30 cellular contexts compared by ENCODE assay signal in genomic region chr3:174332413-174332812, GRCh38.
"Had no signal": no experiment of that assay in that cellular context is flagged by ENCODE, and none has a peak within 500 bp of the region (broad histone marks: within the 10 kb centered on the region; RNA-seq: fewer than 3 reads in every experiment).

No MANE protein-coding gene starts in this region.

- H3K4me3 Mint-ChIP-seq: activated B cell treated with CpG ODN at 0.5 μM for 24 hours; activated CD8-positive, alpha-beta T cell treated with anti-CD3 and anti-CD28 coated beads for 36 hours; activated naive CD4-positive, alpha-beta T cell treated with anti-CD3 and anti-CD28 coated beads for 36 hours; activated naive CD4-positive, alpha-beta T cell treated with anti-CD3 and anti-CD28 coated beads, Interleukin-2, amount 50 U/mL, for 24 hours; activated naive CD8-positive, alpha-beta T cell treated with anti-CD3 and anti-CD28 coated beads for 36 hours; activated naive CD8-positive, alpha-beta T cell treated with anti-CD3 and anti-CD28 coated beads, Interleukin-2, amount 50 U/mL, for 24 hours; activated T-cell treated with anti-CD3 and anti-CD28 coated beads, Interleukin-2, amount 50 U/mL, for 4 hours; activated T-helper 17 cell treated with anti-CD3 and anti-CD28 coated beads, Interleukin-2, amount 50 U/mL, for 72 hours; T-helper 2 cell treated with Interferon-gamma antibody and Interleukin-4, amounts not matched to agents 5 μg/mL and 100 μg/mL, for 36 hours had no signal

- DNase-seq: activated B cell treated with CpG ODN at 0.5 μM for 24 hours; activated CD4-positive, alpha-beta T cell treated with anti-CD3 and anti-CD28 coated beads for 48 hours; activated CD4-positive, alpha-beta T cell treated with anti-CD3 and anti-CD28 coated beads, Interleukin-2, amount 50 U/mL, for 1 hour; activated CD4-positive, alpha-beta T cell treated with anti-CD3 and anti-CD28 coated beads, Interleukin-2, amount 50 U/mL, for 48 hours; activated CD8-positive, alpha-beta memory T cell treated with anti-CD3 and anti-CD28 coated beads for 24 hours; activated CD8-positive, alpha-beta T cell treated with anti-CD3 and anti-CD28 coated beads for 36 hours; activated effector memory CD4-positive, alpha-beta T cell treated with Interleukin-2 at 50 U/mL for 16 hours; activated naive CD4-positive, alpha-beta T cell treated with anti-CD3 and anti-CD28 coated beads for 36 hours; activated naive CD8-positive, alpha-beta T cell treated with anti-CD3 and anti-CD28 coated beads for 36 hours; activated naive CD8-positive, alpha-beta T cell treated with anti-CD3 and anti-CD28 coated beads, Interleukin-2, amount 50 U/mL, for 24 hours; activated T-cell treated with anti-CD3 and anti-CD28 coated beads, Interleukin-2, amount 50 U/mL, for 4 hours; adrenal gland; amygdala; aorta; body of pancreas; caudate nucleus; cortex of kidney; effector CD8-positive, alpha-beta T cell; esophagus squamous epithelium; foreskin melanocyte; heart right ventricle; T-helper 17 cell; T1000; WERI-Rb-1 had no signal

- H3K36me3 Mint-ChIP-seq: activated naive CD4-positive, alpha-beta T cell treated with anti-CD3 and anti-CD28 coated beads, Interleukin-2, amount 50 U/mL, for 24 hours; activated naive CD8-positive, alpha-beta T cell treated with anti-CD3 and anti-CD28 coated beads for 36 hours had no signal

- H3K4me1 ChIP-seq: adrenal gland, body of pancreas, gastroesophageal sphincter had no signal

- H3K4me3 ChIP-seq: adrenal gland, body of pancreas, esophagus squamous epithelium, gastroesophageal sphincter, heart right ventricle had no signal

- H3K27ac ChIP-seq: adrenal gland, body of pancreas, epithelial cell of prostate, esophagus squamous epithelium, gastroesophageal sphincter, WERI-Rb-1 had no signal

- ATAC-seq: activated CD4-positive, CD25-positive, alpha-beta regulatory T cell treated with anti-CD3 and anti-CD28 coated beads, Interleukin-2, amount 50 U/mL, for 24 hours; activated CD8-positive, alpha-beta T cell treated with anti-CD3 and anti-CD28 coated beads for 36 hours; activated naive CD8-positive, alpha-beta T cell treated with anti-CD3 and anti-CD28 coated beads, Interleukin-2, amount 50 U/mL, for 24 hours; activated T-cell treated with anti-CD3 and anti-CD28 coated beads, Interleukin-2, amount 50 U/mL, for 4 hours; activated T-helper 17 cell treated with anti-CD3 and anti-CD28 coated beads, Interleukin-2, amount 50 U/mL, for 72 hours; body of pancreas; gastroesophageal sphincter; T-helper 17 cell had no signal

- H3K9me3 Mint-ChIP-seq: T-helper 2 cell treated with Interferon-gamma antibody and Interleukin-4, amounts not matched to agents 5 μg/mL and 100 μg/mL, for 36 hours had no signal

- H3K27ac Mint-ChIP-seq: activated B cell treated with CpG ODN at 0.5 μM for 24 hours; activated CD8-positive, alpha-beta T cell treated with anti-CD3 and anti-CD28 coated beads for 36 hours; activated naive CD4-positive, alpha-beta T cell treated with anti-CD3 and anti-CD28 coated beads for 36 hours; activated naive CD4-positive, alpha-beta T cell treated with anti-CD3 and anti-CD28 coated beads, Interleukin-2, amount 50 U/mL, for 24 hours; activated naive CD8-positive, alpha-beta T cell treated with anti-CD3 and anti-CD28 coated beads for 36 hours; activated naive CD8-positive, alpha-beta T cell treated with anti-CD3 and anti-CD28 coated beads, Interleukin-2, amount 50 U/mL, for 24 hours; activated T-helper 17 cell treated with anti-CD3 and anti-CD28 coated beads, Interleukin-2, amount 50 U/mL, for 72 hours; T-helper 17 cell; T-helper 2 cell treated with Interferon-gamma antibody and Interleukin-4, amounts not matched to agents 5 μg/mL and 100 μg/mL, for 36 hours had no signal

- H3K27me3 ChIP-seq: adrenal gland, body of pancreas, esophagus squamous epithelium, gastroesophageal sphincter, heart right ventricle had no signal

- H3K4me1 Mint-ChIP-seq: activated B cell treated with CpG ODN at 0.5 μM for 24 hours; activated naive CD4-positive, alpha-beta T cell treated with anti-CD3 and anti-CD28 coated beads, Interleukin-2, amount 50 U/mL, for 24 hours; activated naive CD8-positive, alpha-beta T cell treated with anti-CD3 and anti-CD28 coated beads for 36 hours; activated naive CD8-positive, alpha-beta T cell treated with anti-CD3 and anti-CD28 coated beads, Interleukin-2, amount 50 U/mL, for 24 hours; activated T-helper 17 cell treated with anti-CD3 and anti-CD28 coated beads, Interleukin-2, amount 50 U/mL, for 72 hours; T-helper 17 cell had no signal

- H3K9me3 ChIP-seq: adrenal gland, body of pancreas, esophagus squamous epithelium, gastroesophageal sphincter, heart right ventricle had no signal

- H3K27me3 Mint-ChIP-seq: activated B cell treated with CpG ODN at 0.5 μM for 24 hours; activated CD8-positive, alpha-beta T cell treated with anti-CD3 and anti-CD28 coated beads for 36 hours; activated naive CD4-positive, alpha-beta T cell treated with anti-CD3 and anti-CD28 coated beads, Interleukin-2, amount 50 U/mL, for 24 hours; activated naive CD8-positive, alpha-beta T cell treated with anti-CD3 and anti-CD28 coated beads for 36 hours; activated naive CD8-positive, alpha-beta T cell treated with anti-CD3 and anti-CD28 coated beads, Interleukin-2, amount 50 U/mL, for 24 hours; activated T-helper 17 cell treated with anti-CD3 and anti-CD28 coated beads, Interleukin-2, amount 50 U/mL, for 72 hours; T-helper 17 cell had no signal

- H3K36me3 ChIP-seq: adrenal gland, esophagus squamous epithelium, gastroesophageal sphincter, heart right ventricle, WERI-Rb-1 had no signal
